Comparison of ENCODE assay signal across 1 cellular context in genomic region chr5:16304846-16305245, GRCh38.
TF ChIP-seq lines count a peak whose summit lies in the region.

No MANE protein-coding gene starts in this region.

TF ChIP-seq in SK-N-SH treated with all-trans-retinoic acid at 6 μM for 48 hours, 23 proteins besides CTCF, POLR2A, EP300 and RAD21 (continued from another document):
- TF ChIP-seq, protein P1, sequence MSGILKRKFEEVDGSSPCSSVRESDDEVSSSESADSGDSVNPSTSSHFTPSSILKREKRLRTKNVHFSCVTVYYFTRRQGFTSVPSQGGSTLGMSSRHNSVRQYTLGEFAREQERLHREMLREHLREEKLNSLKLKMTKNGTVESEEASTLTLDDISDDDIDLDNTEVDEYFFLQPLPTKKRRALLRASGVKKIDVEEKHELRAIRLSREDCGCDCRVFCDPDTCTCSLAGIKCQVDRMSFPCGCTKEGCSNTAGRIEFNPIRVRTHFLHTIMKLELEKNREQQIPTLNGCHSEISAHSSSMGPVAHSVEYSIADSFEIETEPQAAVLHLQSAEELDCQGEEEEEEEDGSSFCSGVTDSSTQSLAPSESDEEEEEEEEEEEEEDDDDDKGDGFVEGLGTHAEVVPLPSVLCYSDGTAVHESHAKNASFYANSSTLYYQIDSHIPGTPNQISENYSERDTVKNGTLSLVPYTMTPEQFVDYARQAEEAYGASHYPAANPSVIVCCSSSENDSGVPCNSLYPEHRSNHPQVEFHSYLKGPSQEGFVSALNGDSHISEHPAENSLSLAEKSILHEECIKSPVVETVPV (CRISPR knock-in tag; IDR thresholded peaks at IDR 0.05) = no peak
- no peak for TF ChIP-seq ZNF8 (CRISPR knock-in tag; IDR thresholded peaks at IDR 0.05)
- no peak for TF ChIP-seq GLIS3 (CRISPR knock-in tag; IDR thresholded peaks at IDR 0.05)
- TF ChIP-seq SNAI2 (CRISPR knock-in tag; IDR thresholded peaks at IDR 0.05) = no peak
